15 cellular contexts compared by ENCODE assay signal in the genomic region with DNA sequence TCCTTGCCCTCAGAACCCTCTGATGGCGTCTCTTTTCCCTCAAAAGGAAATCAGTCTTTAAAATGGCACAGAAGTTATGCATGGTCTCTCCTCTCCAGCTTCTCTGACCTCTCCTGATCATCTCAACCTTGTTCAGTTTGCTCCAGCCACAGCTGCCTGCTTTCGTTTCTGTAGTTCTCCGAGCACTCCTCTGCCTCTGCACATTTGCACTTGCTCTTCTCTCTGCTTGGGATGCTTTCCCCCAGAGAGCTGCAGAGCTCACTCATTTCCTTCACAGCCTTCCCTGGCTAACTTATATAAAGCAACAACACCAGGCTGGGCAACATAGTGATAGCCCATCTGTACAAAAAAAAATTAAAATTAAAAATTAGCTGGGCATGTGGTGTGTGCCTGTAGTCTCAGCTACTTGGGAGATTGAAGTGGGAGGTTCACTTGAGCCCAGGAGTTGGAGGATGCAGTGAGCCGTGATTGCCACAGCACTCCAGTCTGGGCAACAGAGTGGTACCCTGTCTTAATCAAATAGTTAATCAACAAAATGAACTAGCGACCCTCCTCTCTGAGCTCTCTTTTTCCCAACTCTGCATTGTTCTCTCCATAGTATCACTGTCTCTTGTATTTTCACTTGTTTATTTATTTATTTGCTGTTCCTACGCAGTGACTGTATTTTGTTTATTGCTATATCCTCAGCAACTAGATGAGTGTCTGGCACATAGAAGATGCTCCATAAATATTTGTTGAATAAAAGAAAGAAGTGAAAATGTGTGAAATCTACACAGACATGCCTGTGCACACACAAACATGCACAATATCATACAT. TPM values are rescaled to one million over a fixed set of nuclear protein-coding genes. Genes with fewer than 3 reads are reported as not detected.
A peak's percentile ranks its signal among the peaks of the same experiment; 100 is the strongest.
DNase-seq lines count a peak whose midpoint lies in the region; ATAC-seq and TF ChIP-seq lines count a peak whose summit lies in the region.
"Had no signal": no experiment of that assay in that cellular context is flagged by ENCODE, and none has a peak within 500 bp of the region (broad histone marks: within the 10 kb centered on the region; RNA-seq: fewer than 3 reads in every experiment).

No MANE protein-coding gene starts in this region.

- WGBS in SK-N-SH (ENCODE audit: low lambda C conversion rate) = 75% methylated on average over 6 of the region's 6 CpGs
- whole genome bisulfite sequencing in mesodermal cell (ENCODE audit: insufficient coverage in 2 of 2), 2 experiments = 91 to 92% methylated on average over 4 to 5 of the region's 6 CpGs

- no peak for TF ChIP-seq EP300 in SK-N-SH (IDR thresholded peaks at IDR 0.05; ENCODE audit: borderline replicate concordance in 1 of 2, low read depth in 1 of 2, low read length in 1 of 2)

- POLR2A ChIA-PET in SK-N-SH (lab: Yijun Ruan, JAX) = no interaction called here

- peaks cover 20% of the 10 kb centered on the region for H3F3A ChIP-seq in SK-N-SH (replicated peaks; ENCODE audit: insufficient read depth)

- TF ChIP-seq CTCF in SK-N-SH (IDR thresholded peaks at IDR 0.05) (no peak), thoracic aorta (IDR thresholded peaks at IDR 0.05) (no peak), GM13977 (IDR thresholded peaks at IDR 0.05; ENCODE audit: extremely low read depth, insufficient read depth, missing control alignments) (no peak)

- no peak for DNase-seq in SK-N-SH
- DNase-seq in fibroblast of peridontal ligament (ENCODE audit: extremely low read depth) = peak; percentile 22
- no peak for DNase-seq in thoracic aorta (ENCODE audit: low spot score)
- DNase-seq in iPS-NIHi7 (ENCODE audit: extremely low spot score) = no peak
- no peak for DNase-seq in GM13977 (ENCODE audit: low spot score)
- DNase-seq: activated CD4-positive, alpha-beta memory T cell treated with anti-CD3 and anti-CD28 coated beads for 36 hours; CD8-positive, alpha-beta memory T cell; HCEC 1CT; mesendoderm; NCI-H1436 had no signal

- H3K27me3 ChIP-seq in SK-N-SH (ENCODE audit: insufficient read depth) = no peaks in the 10 kb centered on the region
- H3K27me3 ChIP-seq in thoracic aorta (replicated peaks; ENCODE audit: insufficient read depth) = no peaks in the 10 kb centered on the region

- TF ChIP-seq RAD21 in SK-N-SH (IDR thresholded peaks at IDR 0.05; ENCODE audit: low read length) = no peak

- H3K9me2 ChIP-seq in SK-N-SH = no peaks in the 10 kb centered on the region

- H3K4me2 ChIP-seq in SK-N-SH = no peak overlapping the region
- H3K4me2 ChIP-seq: KMS-11 had no signal

- H2AFZ ChIP-seq in SK-N-SH (ENCODE audit: low read depth) = no peak overlapping the region

- peaks cover 99% of the 10 kb centered on the region for H3K79me2 ChIP-seq in SK-N-SH (ENCODE audit: insufficient read depth)

- H3K4me3 ChIP-seq in SK-N-SH (ENCODE audit: low read depth in 2 of 2, low read length in 1 of 2) (no peak overlapping the region), mesodermal cell (ENCODE audit: extremely low read depth, insufficient read depth, low read length, poor library complexity, severe bottlenecking) (no peak overlapping the region), thoracic aorta (peak overlapping the region; percentile 40)

- ATAC-seq in SK-N-SH treated with all-trans-retinoic acid at 6 μM for 48 hours = peak; percentile 14; the same call in 2 of the 3 replicates
- ATAC-seq in thoracic aorta (ENCODE audit: insufficient number of reproducible peaks, low FRiP score, low read depth) = no peak
- ATAC-seq in HG02870 (IDR thresholded peaks at IDR 0.05; ENCODE audit: unreplicated experiment) = no peak

- CTCF ChIA-PET in SK-N-SH (lab: Yijun Ruan, JAX) = interaction anchor here (1.3 kb wide), 1 partner anchor 20 kb away, joined by 3 read pairs; no protein-coding TSS in a partner anchor

- H3K36me3 ChIP-seq in SK-N-SH (replicated peaks in 1 of 2; ENCODE audit: control insufficient read depth in 1 of 2, insufficient read depth in 2 of 2, low read length in 1 of 2) (peaks cover 0 to 7% of the 10 kb centered on the region in 2 experiments), mesodermal cell (ENCODE audit: control insufficient read depth, insufficient read depth, low read length) (no peaks in the 10 kb centered on the region), thoracic aorta (no peaks in the 10 kb centered on the region)
- H3K36me3 ChIP-seq: neutrophil had no signal

- H3K4me1 ChIP-seq in SK-N-SH (ENCODE audit: control insufficient read depth in 1 of 2, insufficient read depth in 2 of 2, low read depth in 1 of 2, low read length in 1 of 2) (peaks cover 5 to 35% of the 10 kb centered on the region in 2 experiments), mesodermal cell (ENCODE audit: control insufficient read depth, insufficient read depth, low read length, poor library complexity, severe bottlenecking) (peaks cover 17% of the 10 kb centered on the region), thoracic aorta (ENCODE audit: control insufficient read depth in 1 of 2, low read depth in 2 of 2) (peaks cover 28 to 67% of the 10 kb centered on the region in 2 donors)

- no peaks in the 10 kb centered on the region for H4K20me1 ChIP-seq in SK-N-SH (ENCODE audit: insufficient read depth)

- H3K9me3 ChIP-seq in SK-N-SH = no peaks in the 10 kb centered on the region
- no peaks in the 10 kb centered on the region for H3K9me3 ChIP-seq in mesodermal cell (ENCODE audit: control insufficient read depth, low read length)
- H3K9me3 ChIP-seq in thoracic aorta = no peaks in the 10 kb centered on the region
- H3K9me3 ChIP-seq: neutrophil had no signal

- H3K27ac ChIP-seq in SK-N-SH (ENCODE audit: low read depth in 2 of 2, low read length in 1 of 2) (peak overlapping the region in 1 of 2 experiments; percentile 34; a peak in 1 of 4 replicates), mesodermal cell (ENCODE audit: low read depth, low read length, severe bottlenecking) (peak overlapping the region; percentile 2), thoracic aorta (peak overlapping the region in 1 of 2 donors; percentile 37)
- H3K27ac ChIP-seq: KMS-11, neutrophil had no signal

- in situ Hi-C loops in GM13977 (cut with MboI; ENCODE audit: low pct_unique_long_range_greater_than_20kb, low sequenced_read_pairs, unreplicated experiment) = no loop called here

- no peak overlapping the region for H3K9ac ChIP-seq in SK-N-SH
- H3K9ac ChIP-seq: KMS-11 had no signal

TF ChIP-seq in SK-N-SH treated with all-trans-retinoic acid at 6 μM for 48 hours, 23 proteins besides CTCF, POLR2A, EP300 and RAD21 (continues in another document):
- TF ChIP-seq BACH2 (CRISPR knock-in tag; IDR thresholded peaks at IDR 0.05; ENCODE audit: borderline replicate concordance) (no peak), PPARA (CRISPR knock-in tag; IDR thresholded peaks at IDR 0.05; ENCODE audit: borderline replicate concordance) (no peak), ZFP30 (CRISPR knock-in tag; IDR thresholded peaks at IDR 0.05) (no peak), ZNF70 (CRISPR knock-in tag; IDR thresholded peaks at IDR 0.05) (no peak), SNAI2 (CRISPR knock-in tag; IDR thresholded peaks at IDR 0.05) (no peak), RARB (CRISPR knock-in tag; IDR thresholded peaks at IDR 0.05) (no peak), ZNF8 (CRISPR knock-in tag; IDR thresholded peaks at IDR 0.05) (no peak), TCF4 (CRISPR knock-in tag; IDR thresholded peaks at IDR 0.05; ENCODE audit: borderline replicate concordance) (no peak)
- TF ChIP-seq, protein P1, sequence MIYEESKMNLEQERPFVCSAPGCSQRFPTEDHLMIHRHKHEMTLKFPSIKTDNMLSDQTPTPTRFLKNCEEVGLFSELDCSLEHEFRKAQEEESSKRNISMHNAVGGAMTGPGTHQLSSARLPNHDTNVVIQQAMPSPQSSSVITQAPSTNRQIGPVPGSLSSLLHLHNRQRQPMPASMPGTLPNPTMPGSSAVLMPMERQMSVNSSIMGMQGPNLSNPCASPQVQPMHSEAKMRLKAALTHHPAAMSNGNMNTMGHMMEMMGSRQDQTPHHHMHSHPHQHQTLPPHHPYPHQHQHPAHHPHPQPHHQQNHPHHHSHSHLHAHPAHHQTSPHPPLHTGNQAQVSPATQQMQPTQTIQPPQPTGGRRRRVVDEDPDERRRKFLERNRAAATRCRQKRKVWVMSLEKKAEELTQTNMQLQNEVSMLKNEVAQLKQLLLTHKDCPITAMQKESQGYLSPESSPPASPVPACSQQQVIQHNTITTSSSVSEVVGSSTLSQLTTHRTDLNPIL (CRISPR knock-in tag; IDR thresholded peaks at IDR 0.05; ENCODE audit: low read depth) = no peak

TF ChIP-seq in SK-N-SH, 30 proteins besides CTCF, POLR2A, EP300 and RAD21 (continues in another document):
- no peak for TF ChIP-seq FOXJ3 (CRISPR knock-in tag; IDR thresholded peaks at IDR 0.05)
- TF ChIP-seq EZH2phosphoT487 (IDR thresholded peaks at IDR 0.05; ENCODE audit: borderline replicate concordance, low read depth) = no peak
- no peak for TF ChIP-seq CHD2 (IDR thresholded peaks at IDR 0.05; ENCODE audit: low read length, partially characterized antibody)
- no peak for TF ChIP-seq JUND (IDR thresholded peaks at IDR 0.05)
- TF ChIP-seq, protein P2, sequence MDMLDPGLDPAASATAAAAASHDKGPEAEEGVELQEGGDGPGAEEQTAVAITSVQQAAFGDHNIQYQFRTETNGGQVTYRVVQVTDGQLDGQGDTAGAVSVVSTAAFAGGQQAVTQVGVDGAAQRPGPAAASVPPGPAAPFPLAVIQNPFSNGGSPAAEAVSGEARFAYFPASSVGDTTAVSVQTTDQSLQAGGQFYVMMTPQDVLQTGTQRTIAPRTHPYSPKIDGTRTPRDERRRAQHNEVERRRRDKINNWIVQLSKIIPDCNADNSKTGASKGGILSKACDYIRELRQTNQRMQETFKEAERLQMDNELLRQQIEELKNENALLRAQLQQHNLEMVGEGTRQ (IDR thresholded peaks at IDR 0.05; ENCODE audit: borderline replicate concordance, low read depth, low read length) = no peak
- no peak for TF ChIP-seq RFX5 (IDR thresholded peaks at IDR 0.05; ENCODE audit: low read length)
- TF ChIP-seq, protein P3, sequence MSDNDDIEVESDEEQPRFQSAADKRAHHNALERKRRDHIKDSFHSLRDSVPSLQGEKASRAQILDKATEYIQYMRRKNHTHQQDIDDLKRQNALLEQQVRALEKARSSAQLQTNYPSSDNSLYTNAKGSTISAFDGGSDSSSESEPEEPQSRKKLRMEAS (IDR thresholded peaks at IDR 0.05; ENCODE audit: low read depth) = no peak
- no peak for TF ChIP-seq MXI1 (IDR thresholded peaks at IDR 0.05; ENCODE audit: low read depth, low read length)

RNA-seq across cellular contexts. Expression of a gene that starts 37.7 kb away (rescaled TPM):
- 55.0 and 74.3 TPM in 2 replicates for polyA plus RNA-seq in SK-N-SH (2012; rRNA removed)
- polyA plus RNA-seq in SK-N-SH (2012; cell fraction: cytosol; rRNA removed) = 60.6 and 69.2 TPM in 2 replicates
- 89.8 and 149 TPM in 2 replicates for polyA plus RNA-seq in SK-N-SH (2012; cell fraction: nucleus; rRNA removed)
- polyA plus RNA-seq in mesodermal cell (2013, experiment 1 of 2) = 106 TPM
- 98.9 TPM for polyA plus RNA-seq in mesodermal cell (2013, experiment 2 of 2)
- 100 to 1,000 TPM; 103 to 232 TPM for total RNA-seq in thoracic aorta
